34 cellular contexts compared by ENCODE assay signal in the genomic region with DNA sequence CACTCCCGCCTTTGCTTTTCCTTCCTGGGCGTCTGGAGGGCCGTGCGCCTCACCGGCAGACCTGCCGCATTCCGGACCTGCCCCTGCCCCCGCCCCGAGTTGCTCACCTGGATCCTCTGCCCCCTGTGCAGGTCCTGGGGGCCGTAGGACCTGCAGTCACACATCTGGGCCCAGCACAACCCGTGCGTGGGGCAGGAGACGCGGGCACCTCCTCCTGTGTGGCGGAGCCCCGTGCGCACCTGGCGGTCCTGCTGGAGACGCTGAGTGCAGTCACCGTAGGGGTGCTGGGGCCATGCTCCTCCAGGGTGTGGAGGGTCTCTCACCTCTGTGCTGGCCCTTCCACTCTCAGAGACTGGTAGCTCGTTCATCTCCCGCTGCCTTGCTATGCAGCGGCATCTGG.
"Had no signal": no experiment of that assay in that cellular context is flagged by ENCODE, and none has a peak within 500 bp of the region (broad histone marks: within the 10 kb centered on the region; RNA-seq: fewer than 3 reads in every experiment).

No MANE protein-coding gene starts in this region.

- H3K4me3 ChIP-seq: adrenal gland, body of pancreas, colonic mucosa, esophagus squamous epithelium, gastroesophageal sphincter, heart right ventricle had no signal

- H3K9me3 ChIP-seq: adrenal gland, body of pancreas, colonic mucosa, esophagus squamous epithelium, gastroesophageal sphincter, heart right ventricle had no signal

- H3K4me1 Mint-ChIP-seq: activated B cell treated with CpG ODN at 0.5 μM for 24 hours; activated CD4-positive, alpha-beta T cell treated with anti-CD3 and anti-CD28 coated beads for 36 hours; activated CD4-positive, alpha-beta T cell treated with anti-CD3 and anti-CD28 coated beads, Interleukin-2, amount 10 ng/mL, durations not matched to agents 24 days and 14 days; activated CD8-positive, alpha-beta memory T cell treated with anti-CD3 and anti-CD28 coated beads, Interleukin-2, amount 10 ng/mL, durations not matched to agents 7 days and 5 days; activated naive CD4-positive, alpha-beta T cell treated with anti-CD3 and anti-CD28 coated beads, Interleukin-2, amount 50 U/mL, for 24 hours; activated naive CD8-positive, alpha-beta T cell treated with anti-CD3 and anti-CD28 coated beads for 36 hours; activated naive CD8-positive, alpha-beta T cell treated with anti-CD3 and anti-CD28 coated beads, Interleukin-2, amount 50 U/mL, for 24 hours; T-helper 17 cell had no signal

- H3K36me3 Mint-ChIP-seq: activated CD8-positive, alpha-beta memory T cell treated with anti-CD3 and anti-CD28 coated beads, Interleukin-2, amount 10 ng/mL, durations not matched to agents 7 days and 5 days; activated naive CD4-positive, alpha-beta T cell treated with anti-CD3 and anti-CD28 coated beads, Interleukin-2, amount 50 U/mL, for 24 hours; activated naive CD8-positive, alpha-beta T cell treated with anti-CD3 and anti-CD28 coated beads for 36 hours had no signal

- H3K27me3 ChIP-seq: adrenal gland, body of pancreas, colonic mucosa, esophagus squamous epithelium, gastroesophageal sphincter, heart right ventricle had no signal

- H3K36me3 ChIP-seq: colonic mucosa, WERI-Rb-1 had no signal

- DNase-seq: activated B cell treated with CpG ODN at 0.5 μM for 24 hours; activated CD4-positive, alpha-beta memory T cell treated with anti-CD3 and anti-CD28 coated beads for 36 hours; activated CD4-positive, alpha-beta T cell treated with anti-CD3 and anti-CD28 coated beads for 36 hours; activated CD4-positive, alpha-beta T cell treated with anti-CD3 and anti-CD28 coated beads, Interleukin-2, amount 10 ng/mL, durations not matched to agents 24 days and 14 days; activated CD8-positive, alpha-beta memory T cell treated with anti-CD3 and anti-CD28 coated beads, Interleukin-2, amount 10 ng/mL, durations not matched to agents 7 days and 5 days; activated CD8-positive, alpha-beta memory T cell treated with anti-CD3 and anti-CD28 coated beads, Interleukin-2, amount 50 U/mL, for 4 hours; activated CD8-positive, alpha-beta T cell treated with anti-CD3 and anti-CD28 coated beads, Interleukin-2, amount 10 ng/mL, durations not matched to agents 7 days and 5 days; activated gamma-delta T cell; activated naive CD4-positive, alpha-beta T cell treated with anti-CD3 and anti-CD28 coated beads for 36 hours; activated naive CD8-positive, alpha-beta T cell treated with anti-CD3 and anti-CD28 coated beads for 36 hours; activated naive CD8-positive, alpha-beta T cell treated with anti-CD3 and anti-CD28 coated beads, Interleukin-2, amount 50 U/mL, for 24 hours; activated T-cell treated with anti-CD3 and anti-CD28 coated beads, Interleukin-2, amount 50 U/mL, for 24 hours; activated T-cell treated with anti-CD3 and anti-CD28 coated beads, Interleukin-2, amount 50 U/mL, for 72 hours; adrenal gland; amygdala; aorta; body of pancreas; caudate nucleus; colonic mucosa; effector CD8-positive, alpha-beta T cell; esophagus squamous epithelium; foreskin melanocyte; heart right ventricle; T-helper 1 cell; T-helper 17 cell; T1000 had no signal

- H3K27me3 Mint-ChIP-seq: activated B cell treated with CpG ODN at 0.5 μM for 24 hours; activated CD4-positive, alpha-beta memory T cell treated with anti-CD3 and anti-CD28 coated beads for 36 hours; activated CD4-positive, alpha-beta T cell treated with anti-CD3 and anti-CD28 coated beads for 36 hours; activated CD4-positive, alpha-beta T cell treated with anti-CD3 and anti-CD28 coated beads, Interleukin-2, amount 10 ng/mL, durations not matched to agents 24 days and 14 days; activated CD8-positive, alpha-beta memory T cell treated with anti-CD3 and anti-CD28 coated beads, Interleukin-2, amount 10 ng/mL, durations not matched to agents 7 days and 5 days; activated naive CD4-positive, alpha-beta T cell treated with anti-CD3 and anti-CD28 coated beads, Interleukin-2, amount 50 U/mL, for 24 hours; activated naive CD8-positive, alpha-beta T cell treated with anti-CD3 and anti-CD28 coated beads for 36 hours; activated naive CD8-positive, alpha-beta T cell treated with anti-CD3 and anti-CD28 coated beads, Interleukin-2, amount 50 U/mL, for 24 hours; activated T-cell treated with anti-CD3 and anti-CD28 coated beads, Interleukin-2, amount 50 U/mL, for 24 hours; T-helper 17 cell had no signal

- H3K4me3 Mint-ChIP-seq: activated B cell treated with CpG ODN at 0.5 μM for 24 hours; activated CD4-positive, alpha-beta memory T cell treated with anti-CD3 and anti-CD28 coated beads for 36 hours; activated CD4-positive, alpha-beta T cell treated with anti-CD3 and anti-CD28 coated beads for 36 hours; activated CD4-positive, alpha-beta T cell treated with anti-CD3 and anti-CD28 coated beads, Interleukin-2, amount 10 ng/mL, durations not matched to agents 24 days and 14 days; activated CD8-positive, alpha-beta memory T cell treated with anti-CD3 and anti-CD28 coated beads, Interleukin-2, amount 10 ng/mL, durations not matched to agents 7 days and 5 days; activated CD8-positive, alpha-beta T cell treated with anti-CD3 and anti-CD28 coated beads, Interleukin-2, amount 10 ng/mL, durations not matched to agents 7 days and 5 days; activated naive CD4-positive, alpha-beta T cell treated with anti-CD3 and anti-CD28 coated beads for 36 hours; activated naive CD4-positive, alpha-beta T cell treated with anti-CD3 and anti-CD28 coated beads, Interleukin-2, amount 50 U/mL, for 24 hours; activated naive CD8-positive, alpha-beta T cell treated with anti-CD3 and anti-CD28 coated beads for 36 hours; activated naive CD8-positive, alpha-beta T cell treated with anti-CD3 and anti-CD28 coated beads, Interleukin-2, amount 50 U/mL, for 24 hours; activated T-cell treated with anti-CD3 and anti-CD28 coated beads, Interleukin-2, amount 50 U/mL, for 24 hours; activated T-cell treated with anti-CD3 and anti-CD28 coated beads, Interleukin-2, amount 50 U/mL, for 72 hours; T-helper 2 cell treated with Interferon-gamma antibody and Interleukin-4, amounts not matched to agents 5 μg/mL and 100 μg/mL, for 36 hours had no signal

- FAIRE-seq: endometrium, endothelial cell of umbilical vein had no signal

- H3K27ac ChIP-seq: adrenal gland, body of pancreas, colonic mucosa, epithelial cell of prostate, esophagus squamous epithelium, gastroesophageal sphincter, WERI-Rb-1 had no signal

- H3K9me3 Mint-ChIP-seq: activated B cell treated with CpG ODN at 0.5 μM for 24 hours; activated CD4-positive, alpha-beta memory T cell treated with anti-CD3 and anti-CD28 coated beads for 36 hours; activated CD4-positive, alpha-beta T cell treated with anti-CD3 and anti-CD28 coated beads, Interleukin-2, amount 10 ng/mL, durations not matched to agents 24 days and 14 days; activated naive CD4-positive, alpha-beta T cell treated with anti-CD3 and anti-CD28 coated beads for 36 hours; activated naive CD4-positive, alpha-beta T cell treated with anti-CD3 and anti-CD28 coated beads, Interleukin-2, amount 50 U/mL, for 24 hours; activated naive CD8-positive, alpha-beta T cell treated with anti-CD3 and anti-CD28 coated beads for 36 hours; activated naive CD8-positive, alpha-beta T cell treated with anti-CD3 and anti-CD28 coated beads, Interleukin-2, amount 50 U/mL, for 24 hours; activated T-cell treated with anti-CD3 and anti-CD28 coated beads, Interleukin-2, amount 50 U/mL, for 24 hours; activated T-cell treated with anti-CD3 and anti-CD28 coated beads, Interleukin-2, amount 50 U/mL, for 72 hours; T-helper 2 cell treated with Interferon-gamma antibody and Interleukin-4, amounts not matched to agents 5 μg/mL and 100 μg/mL, for 36 hours had no signal

- H3K4me1 ChIP-seq: adrenal gland, body of pancreas, colonic mucosa, esophagus squamous epithelium, gastroesophageal sphincter had no signal

- H3K27ac Mint-ChIP-seq: activated B cell treated with CpG ODN at 0.5 μM for 24 hours; activated CD4-positive, alpha-beta memory T cell treated with anti-CD3 and anti-CD28 coated beads for 36 hours; activated CD4-positive, alpha-beta T cell treated with anti-CD3 and anti-CD28 coated beads for 36 hours; activated CD4-positive, alpha-beta T cell treated with anti-CD3 and anti-CD28 coated beads, Interleukin-2, amount 10 ng/mL, durations not matched to agents 24 days and 14 days; activated CD8-positive, alpha-beta memory T cell treated with anti-CD3 and anti-CD28 coated beads, Interleukin-2, amount 10 ng/mL, durations not matched to agents 7 days and 5 days; activated CD8-positive, alpha-beta T cell treated with anti-CD3 and anti-CD28 coated beads, Interleukin-2, amount 10 ng/mL, durations not matched to agents 7 days and 5 days; activated naive CD4-positive, alpha-beta T cell treated with anti-CD3 and anti-CD28 coated beads for 36 hours; activated naive CD4-positive, alpha-beta T cell treated with anti-CD3 and anti-CD28 coated beads, Interleukin-2, amount 50 U/mL, for 24 hours; activated naive CD8-positive, alpha-beta T cell treated with anti-CD3 and anti-CD28 coated beads for 36 hours; activated naive CD8-positive, alpha-beta T cell treated with anti-CD3 and anti-CD28 coated beads, Interleukin-2, amount 50 U/mL, for 24 hours; activated T-cell treated with anti-CD3 and anti-CD28 coated beads, Interleukin-2, amount 50 U/mL, for 24 hours; activated T-cell treated with anti-CD3 and anti-CD28 coated beads, Interleukin-2, amount 50 U/mL, for 72 hours; T-helper 17 cell; T-helper 2 cell treated with Interferon-gamma antibody and Interleukin-4, amounts not matched to agents 5 μg/mL and 100 μg/mL, for 36 hours had no signal

- ATAC-seq: activated CD4-positive, alpha-beta T cell treated with anti-CD3 and anti-CD28 coated beads for 36 hours; activated CD4-positive, CD25-positive, alpha-beta regulatory T cell treated with anti-CD3 and anti-CD28 coated beads, Interleukin-2, amount 50 U/mL, for 24 hours; activated CD8-positive, alpha-beta memory T cell treated with anti-CD3 and anti-CD28 coated beads, Interleukin-2, amount 10 ng/mL, durations not matched to agents 7 days and 5 days; activated CD8-positive, alpha-beta T cell treated with anti-CD3 and anti-CD28 coated beads, Interleukin-2, amount 10 ng/mL, durations not matched to agents 7 days and 5 days; activated naive CD8-positive, alpha-beta T cell treated with anti-CD3 and anti-CD28 coated beads, Interleukin-2, amount 50 U/mL, for 24 hours; activated T-cell treated with anti-CD3 and anti-CD28 coated beads, Interleukin-2, amount 50 U/mL, for 72 hours; body of pancreas; gastroesophageal sphincter; heart right ventricle; T-helper 17 cell had no signal
